8 cellular contexts compared by ENCODE assay signal in genomic region chr6:53956068-53956711, GRCh38.
A peak's percentile ranks its signal among the peaks of the same experiment; 100 is the strongest.
DNase-seq lines count a peak whose midpoint lies in the region; ATAC-seq, FAIRE-seq and TF ChIP-seq lines count a peak whose summit lies in the region.

No MANE protein-coding gene starts in this region.

- CTCF ChIA-PET in endothelial cell of umbilical vein (lab: Charles Lee): interaction anchor here (0.5 to 8.7 kb wide), 65 partner anchors 9 to 1321 kb away, joined by 3 to 319 read pairs (median 5); partner anchors contain the start of genes GCLC and LRRC1

- no peaks in the 10 kb centered on the region for H3K36me3 ChIP-seq in endothelial cell of umbilical vein (ENCODE audit: control insufficient read depth in 2 of 2, extremely low read depth in 1 of 2, insufficient read depth in 2 of 2, low read length in 2 of 2)

- no peak overlapping the region for H3K4me2 ChIP-seq in endothelial cell of umbilical vein (ENCODE audit: insufficient read depth, low read length)

- POLR2A ChIA-PET in endothelial cell of umbilical vein (lab: Charles Lee): interaction anchor here (1.0 to 1.7 kb wide), 3 partner anchors 162 to 237 kb away, joined by 3 to 18 read pairs (median 3); partner anchors contain the start of gene LRRC1

- intact Hi-C loops in endothelial cell of umbilical vein (cut with micrococcal nuclease): loop anchor here (1.0 to 5.0 kb wide), 5 partner anchors 84 to 463 kb away; no protein-coding TSS in a partner anchor

- FAIRE-seq in endothelial cell of umbilical vein (lab: Jason Lieb, UNC): peak; percentile 74

- H3K9ac ChIP-seq in endothelial cell of umbilical vein (replicated peaks; ENCODE audit: extremely low read depth, insufficient read depth, low read length): no peak overlapping the region

- no peaks in the 10 kb centered on the region for H3K9me3 ChIP-seq in endothelial cell of umbilical vein (replicated peaks; ENCODE audit: control insufficient read depth, insufficient read depth, low read length)

- H3K27ac ChIP-seq in endothelial cell of umbilical vein (ENCODE audit: insufficient read depth, low read depth, low read length): no peak overlapping the region

- H3K27me3 ChIP-seq in endothelial cell of umbilical vein (ENCODE audit: control insufficient read depth in 2 of 2, insufficient read depth in 2 of 2, low read length in 2 of 2): no peaks in the 10 kb centered on the region

- peak; percentile 77 for DNase-seq in ELR (ENCODE audit: low read depth)
- peak; percentile 32 for DNase-seq in LNCaP clone FGC (ENCODE audit: low read depth)
- DNase-seq in RPMI7951 (ENCODE audit: low read depth): peak; percentile 56
- DNase-seq in endothelial cell of umbilical vein (ENCODE audit: low read depth, low spot score): peak; percentile 83
- DNase-seq in lung microvascular endothelial cell (ENCODE audit: low read depth in 2 of 2): peak; percentile 81 to 93
- DNase-seq in NCI-H1048 (lab: John Stamatoyannopoulos, UW): no peak
- DNase-seq in activated CD8-positive, alpha-beta memory T cell treated with anti-CD3 and anti-CD28 coated beads for 24 hours: no peak

- TF ChIP-seq CTCF in LNCaP clone FGC (IDR thresholded peaks at IDR 0.05; ENCODE audit: control insufficient read depth, extremely low read depth, insufficient read depth): peak; percentile 61
- peak; percentile 62 to 92 for TF ChIP-seq CTCF in endothelial cell of umbilical vein (IDR thresholded peaks at IDR 0.05; ENCODE audit: extremely low read depth in 1 of 2, insufficient read depth in 1 of 2, low read depth in 1 of 2, low read length in 2 of 2)

- H3K4me1 ChIP-seq in endothelial cell of umbilical vein (ENCODE audit: control insufficient read depth, extremely low read depth, insufficient read depth, low read length): no peaks in the 10 kb centered on the region

- no TSS peak for BruUV-seq in endothelial cell of umbilical vein (replicated peaks; lab: Mats Ljungman, UMichigan)

- dilution Hi-C loops in endothelial cell of umbilical vein (cut with MboI; ENCODE audit: extremely low pct_ligation_motif_present, low sequenced_read_pairs): no loop called here

- no peak for TF ChIP-seq POLR2A in endothelial cell of umbilical vein (IDR thresholded peaks at IDR 0.05; ENCODE audit: low read depth, low read length)

- H3K9me1 ChIP-seq in endothelial cell of umbilical vein (replicated peaks; ENCODE audit: control insufficient read depth, extremely low read depth, insufficient read depth, low read length): no peaks in the 10 kb centered on the region

- H3K4me3 ChIP-seq in LNCaP clone FGC (ENCODE audit: low read depth, low read length) (no peak overlapping the region), endothelial cell of umbilical vein (replicated peaks in 1 of 3; ENCODE audit: insufficient read depth in 1 of 3, low read depth in 1 of 3, low read length in 3 of 3) (no peak overlapping the region)

- no peak overlapping the region for H2AFZ ChIP-seq in endothelial cell of umbilical vein (ENCODE audit: low read depth, low read length)

- H3K79me2 ChIP-seq in endothelial cell of umbilical vein (ENCODE audit: control insufficient read depth, insufficient read depth, low read length): no peaks in the 10 kb centered on the region

- peak; percentile 88 for ATAC-seq in GM21717 (IDR thresholded peaks at IDR 0.05; ENCODE audit: unreplicated experiment)

- H4K20me1 ChIP-seq in endothelial cell of umbilical vein (replicated peaks; ENCODE audit: control insufficient read depth, extremely low read depth, insufficient read depth, low read length): no peaks in the 10 kb centered on the region

TF ChIP-seq in endothelial cell of umbilical vein, 7 proteins besides CTCF, POLR2A, EP300 and RAD21:
- TF ChIP-seq EZH2 (IDR thresholded peaks at IDR 0.05; ENCODE audit: borderline replicate concordance, low read depth, low read length, severe bottlenecking): no peak
TF ChIP-seq in endothelial cell of umbilical vein: peak in this region for 0.

Comparison
In these comparisons a context has a peak if more than half of its experiments do, and no peak if none do; other contexts are left out.
1. DNase-seq: peak in ELR (single experiment), LNCaP clone FGC (single experiment), RPMI7951 (single experiment), endothelial cell of umbilical vein (single experiment) and lung microvascular endothelial cell (2 of 2); none in NCI-H1048 (single experiment) and activated CD8-positive, alpha-beta memory T cell treated with anti-CD3 and anti-CD28 coated beads for 24 hours (single experiment).